ENCODE assay signal across 23 cellular contexts in genomic region chr14:25350802-25351201, GRCh38.
DNase-seq lines count a peak whose midpoint lies in the region; ATAC-seq, FAIRE-seq and TF ChIP-seq lines count a peak whose summit lies in the region.
"Had no signal": no experiment of that assay in that cellular context is flagged by ENCODE, and none has a peak within 500 bp of the region (broad histone marks: within the 10 kb centered on the region; RNA-seq: fewer than 3 reads in every experiment).

No MANE protein-coding gene starts in this region.

- no peaks in the 10 kb centered on the region for H3K9me2 ChIP-seq in GM23248 (ENCODE audit: insufficient read depth)

- H3K79me2 ChIP-seq in GM23248 (ENCODE audit: insufficient read depth) (no peaks in the 10 kb centered on the region), astrocyte (ENCODE audit: insufficient read depth, low read length) (no peaks in the 10 kb centered on the region)

- no peaks in the 10 kb centered on the region for H3F3A ChIP-seq in GM23248 (ENCODE audit: insufficient read depth)

- H3K36me3 Mint-ChIP-seq in astrocyte (ENCODE audit: low read depth, unreplicated experiment) (no peaks in the 10 kb centered on the region), endodermal cell (ENCODE audit: low read depth) (no peaks in the 10 kb centered on the region)
- no peaks in the 10 kb centered on the region for H3K36me3 Mint-ChIP-seq in natural killer cell treated with Interleukin-12 subunit alpha and Interleukin-12 subunit beta and Interleukin-15 and Interleukin-18, amount 100 ng/mL, for 72 hours
- H3K36me3 Mint-ChIP-seq: CD4-positive, alpha-beta memory T cell had no signal

- H3K4me3 ChIP-seq in GM23248 (no peak overlapping the region), astrocyte (ENCODE audit: insufficient read depth, low read depth, low read length) (no peak overlapping the region), ovary (no peak overlapping the region), endodermal cell (ENCODE audit: low read length) (no peak overlapping the region)
- H3K4me3 ChIP-seq: SK-N-MC had no signal

- no peaks in the 10 kb centered on the region for H4K20me1 ChIP-seq in GM23248 (ENCODE audit: insufficient read depth)
- no peaks in the 10 kb centered on the region for H4K20me1 ChIP-seq in astrocyte (ENCODE audit: insufficient read depth, low read length)

- no peak overlapping the region for H3K4me3 Mint-ChIP-seq in astrocyte (ENCODE audit: unreplicated experiment)
- H3K4me3 Mint-ChIP-seq in natural killer cell treated with Interleukin-12 subunit alpha and Interleukin-12 subunit beta and Interleukin-15 and Interleukin-18, amount 100 ng/mL, for 72 hours, result no peak overlapping the region
- no peak overlapping the region for H3K4me3 Mint-ChIP-seq in endodermal cell
- H3K4me3 Mint-ChIP-seq: CD4-positive, alpha-beta memory T cell had no signal

- H3K9ac ChIP-seq in GM23248 (0 out of 2 replicates have a peak overlapping the region, but pooled peaks have one; percentile 18), astrocyte (ENCODE audit: low read length) (no peak overlapping the region), endodermal cell (ENCODE audit: extremely low read depth, low read length, poor library complexity, severe bottlenecking) (no peak overlapping the region)

- DNase-seq in GM23248 (peak; percentile 11), NCI-H446 (lab: John Stamatoyannopoulos, UW) (peak; percentile 27 to 65), astrocyte (ENCODE audit: low read depth) (no peak), ovary (peak; percentile 22 to 81 (median 77)), endodermal cell (no peak), NCI-H1048 (lab: John Stamatoyannopoulos, UW) (no peak)
- DNase-seq in natural killer cell treated with Interleukin-12 subunit alpha and Interleukin-12 subunit beta and Interleukin-15 and Interleukin-18, amount 100 ng/mL, for 72 hours (ENCODE audit: low spot score), result no peak
- DNase-seq: CD4-positive, alpha-beta memory T cell; COR-L47; DMS53; Karpas-422; NCI-H1092 treated with DMSO at 0.1 percent for 48 hours; NCI-H1436; NCI-H187 treated with DMSO at 0.1 percent for 48 hours; NCI-H2171 treated with DMSO at 0.1 percent for 48 hours; NCI-H526; NCI-H82; SIG-M5 had no signal

- H3K36me3 ChIP-seq in GM23248 (ENCODE audit: low read depth) (no peaks in the 10 kb centered on the region), astrocyte (ENCODE audit: insufficient read depth, low read length) (no peaks in the 10 kb centered on the region), ovary (no peaks in the 10 kb centered on the region), endodermal cell (ENCODE audit: control insufficient read depth, insufficient read depth, low read length) (no peaks in the 10 kb centered on the region)

- H3K27me3 Mint-ChIP-seq in astrocyte (ENCODE audit: low read depth, unreplicated experiment), result no peaks in the 10 kb centered on the region
- peaks cover 5 to 7% of the 10 kb centered on the region in 2 donors for H3K27me3 Mint-ChIP-seq in natural killer cell treated with Interleukin-12 subunit alpha and Interleukin-12 subunit beta and Interleukin-15 and Interleukin-18, amount 100 ng/mL, for 72 hours
- no peaks in the 10 kb centered on the region for H3K27me3 Mint-ChIP-seq in endodermal cell (ENCODE audit: insufficient read depth)
- H3K27me3 Mint-ChIP-seq: CD4-positive, alpha-beta memory T cell had no signal

- H3K27me3 ChIP-seq in GM23248 (replicated peaks; ENCODE audit: insufficient read depth) (no peaks in the 10 kb centered on the region), astrocyte (ENCODE audit: insufficient read depth, low read length) (no peaks in the 10 kb centered on the region), ovary (no peaks in the 10 kb centered on the region), endodermal cell (ENCODE audit: control insufficient read depth, insufficient read depth, low read length, poor library complexity, severe bottlenecking) (no peaks in the 10 kb centered on the region)

- H3K4me2 ChIP-seq in GM23248 (ENCODE audit: unreplicated experiment) (peak overlapping the region; percentile 20), astrocyte (ENCODE audit: low read length) (no peak overlapping the region)

- no peak for TF ChIP-seq EP300 in ovary (IDR thresholded peaks at IDR 0.05)

- H3K4me1 ChIP-seq in GM23248 (ENCODE audit: insufficient read depth), result peaks cover 2% of the 10 kb centered on the region; the same call in 1 of the 2 replicates
- no peaks in the 10 kb centered on the region for H3K4me1 ChIP-seq in astrocyte (ENCODE audit: insufficient read depth, low read length)
- H3K4me1 ChIP-seq in ovary (ENCODE audit: insufficient read depth), result no peaks in the 10 kb centered on the region
- H3K4me1 ChIP-seq in endodermal cell (ENCODE audit: control insufficient read depth, insufficient read depth, low read length), result no peaks in the 10 kb centered on the region

- ATAC-seq in natural killer cell treated with Interleukin-12 subunit alpha and Interleukin-12 subunit beta and Interleukin-15 and Interleukin-18, amount 100 ng/mL, for 72 hours, result no peak
- ATAC-seq in GM21447 (IDR thresholded peaks at IDR 0.05; ENCODE audit: unreplicated experiment), result no peak
- ATAC-seq: Panc1 had no signal

- H3K27ac Mint-ChIP-seq in astrocyte (ENCODE audit: unreplicated experiment) (peak overlapping the region; percentile 91), endodermal cell (no peak overlapping the region)
- no peak overlapping the region for H3K27ac Mint-ChIP-seq in natural killer cell treated with Interleukin-12 subunit alpha and Interleukin-12 subunit beta and Interleukin-15 and Interleukin-18, amount 100 ng/mL, for 72 hours
- H3K27ac Mint-ChIP-seq: CD4-positive, alpha-beta memory T cell had no signal

- H3K9me3 ChIP-seq in GM23248 (ENCODE audit: low read depth), result no peaks in the 10 kb centered on the region
- H3K9me3 ChIP-seq in astrocyte (ENCODE audit: insufficient read depth, low read depth, low read length), result no peaks in the 10 kb centered on the region
- H3K9me3 ChIP-seq in ovary, result no peaks in the 10 kb centered on the region
- H3K9me3 ChIP-seq in endodermal cell (ENCODE audit: control insufficient read depth, low read length), result no peaks in the 10 kb centered on the region

- peaks cover 2% of the 10 kb centered on the region for H3K9me3 Mint-ChIP-seq in astrocyte (ENCODE audit: unreplicated experiment)
- no peaks in the 10 kb centered on the region for H3K9me3 Mint-ChIP-seq in natural killer cell treated with Interleukin-12 subunit alpha and Interleukin-12 subunit beta and Interleukin-15 and Interleukin-18, amount 100 ng/mL, for 72 hours
- H3K9me3 Mint-ChIP-seq in endodermal cell, result peaks cover 8% of the 10 kb centered on the region

- intact Hi-C loops in ovary (cut with DNase I), result no loop called here

- H3K27ac ChIP-seq in GM23248, result peak overlapping the region; percentile 33
- no peak overlapping the region for H3K27ac ChIP-seq in astrocyte (ENCODE audit: low read depth, low read length)
- no peak overlapping the region for H3K27ac ChIP-seq in ovary
- H3K27ac ChIP-seq in endodermal cell (ENCODE audit: low read depth, low read length), result no peak overlapping the region
- H3K27ac ChIP-seq: RWPE1, SK-N-MC had no signal

- WGBS in GM23248 (ENCODE audit: low coverage in 1 of 2, low lambda C conversion rate in 2 of 2, missing lambda C conversion rate in 2 of 2), 2 experiments, result 12 to 13% methylated on average over 4 of the region's 4 CpGs
- 16 to 20% (median 18%) methylated on average over 4 of the region's 4 CpGs for WGBS in ovary, 3 donors
- WGBS in endodermal cell (ENCODE audit: insufficient coverage in 1 of 2, insufficient read length in 1 of 2), 2 experiments, result 86 to 94% methylated on average over 4 of the region's 4 CpGs

- in situ Hi-C loops in GM23248 (cut with MboI), result no loop called here

- FAIRE-seq in astrocyte (lab: Jason Lieb, UNC), result no peak
- FAIRE-seq: H54 had no signal

- H3K4me1 Mint-ChIP-seq in astrocyte (ENCODE audit: low read depth, unreplicated experiment) (peaks cover 29% of the 10 kb centered on the region), endodermal cell (no peaks in the 10 kb centered on the region)
- H3K4me1 Mint-ChIP-seq in natural killer cell treated with Interleukin-12 subunit alpha and Interleukin-12 subunit beta and Interleukin-15 and Interleukin-18, amount 100 ng/mL, for 72 hours (ENCODE audit: low read depth in 2 of 2), result no peaks in the 10 kb centered on the region
- H3K4me1 Mint-ChIP-seq: CD4-positive, alpha-beta memory T cell had no signal

- TF ChIP-seq CTCF in astrocyte (IDR thresholded peaks at IDR 0.05; ENCODE audit: insufficient read depth, low read depth, low read length) (no peak), ovary (IDR thresholded peaks at IDR 0.05) (no peak), endodermal cell (conservative IDR thresholded peaks at IDR 0.05) (no peak)

- no peak for TF ChIP-seq POLR2A in ovary (IDR thresholded peaks at IDR 0.05)

- H2AFZ ChIP-seq in GM23248 (no peak overlapping the region), astrocyte (ENCODE audit: low read depth, low read length) (no peak overlapping the region)

Comparison
In these comparisons a context has a peak if more than half of its experiments do, and no peak if none do; other contexts are left out.
1. DNase-seq: peak in GM23248 (single experiment), NCI-H446 (2 of 2) and ovary (5 of 5); none in astrocyte (single experiment), natural killer cell treated with Interleukin-12 subunit alpha and Interleukin-12 subunit beta and Interleukin-15 and Interleukin-18, amount 100 ng/mL, for 72 hours (single experiment), endodermal cell (single experiment) and NCI-H1048 (single experiment).